25 cellular contexts compared by ENCODE assay signal in genomic region chr3:74271541-74271940, GRCh38.
"Had no signal": no experiment of that assay in that cellular context is flagged by ENCODE, and none has a peak within 500 bp of the region (broad histone marks: within the 10 kb centered on the region; RNA-seq: fewer than 3 reads in every experiment).

No MANE protein-coding gene starts in this region.

- H3K9me3 ChIP-seq: colonic mucosa, heart left ventricle, left lung, lower lobe of right lung, ovary, testis, tibial nerve, upper lobe of right lung, vagina had no signal

- H3K27ac Mint-ChIP-seq: endodermal cell; memory B cell; mesothelial cell of epicardium; natural killer cell treated with Interleukin-12 subunit alpha and Interleukin-12 subunit beta and Interleukin-15 and Interleukin-18, amount 100 ng/mL, for 72 hours; neural progenitor cell; stimulated activated naive B cell treated with anti-CD40 and anti-IgM and Interleukin-4, amounts not matched to agents 10 μg/mL and 1 μg/mL and 100 μg/mL, for 72 hours; stimulated activated naive CD8-positive, alpha-beta T cell treated with anti-CD3 and anti-CD28 coated beads, Interleukin-15, amount 100 ng/mL, for 72 hours had no signal

- H3K27me3 Mint-ChIP-seq: memory B cell; natural killer cell treated with Interleukin-12 subunit alpha and Interleukin-12 subunit beta and Interleukin-15 and Interleukin-18, amount 100 ng/mL, for 72 hours; stimulated activated naive B cell treated with anti-CD40 and anti-IgM and Interleukin-4, amounts not matched to agents 10 μg/mL and 1 μg/mL and 100 μg/mL, for 72 hours; stimulated activated naive CD8-positive, alpha-beta T cell treated with anti-CD3 and anti-CD28 coated beads, Interleukin-15, amount 100 ng/mL, for 72 hours had no signal

- H3K27ac ChIP-seq: colonic mucosa, heart left ventricle, left lung, lower lobe of right lung, neural progenitor cell, ovary, testis, tibial nerve, upper lobe of right lung, vagina had no signal

- H3K36me3 ChIP-seq: colonic mucosa, heart left ventricle, left lung, lower lobe of right lung, neural progenitor cell, ovary, tibial nerve, upper lobe of right lung, vagina had no signal

- H3K4me1 ChIP-seq: colonic mucosa, heart left ventricle, left lung, lower lobe of right lung, neural progenitor cell, testis, tibial nerve, upper lobe of right lung, vagina had no signal

- H3K27me3 ChIP-seq: colonic mucosa, left lung, neural progenitor cell, ovary, testis, tibial nerve, upper lobe of right lung, vagina had no signal

- ATAC-seq: esophagus mucosa; heart left ventricle; left lung; lower lobe of right lung; natural killer cell treated with Interleukin-12 subunit alpha and Interleukin-12 subunit beta and Interleukin-15 and Interleukin-18, amount 100 ng/mL, for 72 hours; right cardiac atrium; stimulated activated naive B cell treated with anti-CD40 and anti-IgM and Interleukin-4, amounts not matched to agents 10 μg/mL and 1 μg/mL and 100 μg/mL, for 72 hours; stimulated activated naive CD8-positive, alpha-beta T cell treated with anti-CD3 and anti-CD28 coated beads, Interleukin-15, amount 100 ng/mL, for 72 hours; upper lobe of right lung had no signal

- H3K9me3 Mint-ChIP-seq: endodermal cell had no signal

- H2AFZ ChIP-seq: neural progenitor cell had no signal

- H3K36me3 Mint-ChIP-seq: memory B cell; mesothelial cell of epicardium; neural progenitor cell; stimulated activated naive B cell treated with anti-CD40 and anti-IgM and Interleukin-4, amounts not matched to agents 10 μg/mL and 1 μg/mL and 100 μg/mL, for 72 hours had no signal

- H3K4me1 Mint-ChIP-seq: memory B cell; stimulated activated naive B cell treated with anti-CD40 and anti-IgM and Interleukin-4, amounts not matched to agents 10 μg/mL and 1 μg/mL and 100 μg/mL, for 72 hours; stimulated activated naive CD8-positive, alpha-beta T cell treated with anti-CD3 and anti-CD28 coated beads, Interleukin-15, amount 100 ng/mL, for 72 hours had no signal

- H3K9ac ChIP-seq: neural progenitor cell had no signal

- H3K4me3 Mint-ChIP-seq: endodermal cell; memory B cell; mesothelial cell of epicardium; natural killer cell treated with Interleukin-12 subunit alpha and Interleukin-12 subunit beta and Interleukin-15 and Interleukin-18, amount 100 ng/mL, for 72 hours; neural progenitor cell; stimulated activated naive B cell treated with anti-CD40 and anti-IgM and Interleukin-4, amounts not matched to agents 10 μg/mL and 1 μg/mL and 100 μg/mL, for 72 hours; stimulated activated naive CD8-positive, alpha-beta T cell treated with anti-CD3 and anti-CD28 coated beads, Interleukin-15, amount 100 ng/mL, for 72 hours had no signal

- H3K4me2 ChIP-seq: neural progenitor cell had no signal

- H3K4me3 ChIP-seq: colonic mucosa, heart left ventricle, left lung, lower lobe of right lung, neural progenitor cell, ovary, testis, tibial nerve, upper lobe of right lung, vagina had no signal

- DNase-seq: colonic mucosa; dermis blood vessel endothelial cell; effector CD4-positive, alpha-beta T cell; endodermal cell; heart left ventricle; hippocampal formation; kidney glomerular epithelial cell; left lung; lower lobe of right lung; nucleus accumbens; ovary; right cardiac atrium; stimulated activated CD4-positive, alpha-beta T cell treated with anti-CD3 and anti-CD28 coated beads, Interleukin-2, amount 100 ng/mL, for 24 hours; stimulated activated CD4-positive, alpha-beta T cell treated with anti-CD3 and anti-CD28 coated beads, Interleukin-4, amount 100 ng/mL, for 4 hours; stimulated activated naive B cell treated with anti-CD40 and anti-IgM and Interleukin-4, amounts not matched to agents 10 μg/mL and 1 μg/mL and 100 μg/mL, for 72 hours; stimulated activated naive CD8-positive, alpha-beta T cell treated with anti-CD3 and anti-CD28 coated beads, Interleukin-15, amount 100 ng/mL, for 72 hours; testis; upper lobe of right lung had no signal
